Comparison of ENCODE assay signal across 24 cellular contexts in the genomic region with DNA sequence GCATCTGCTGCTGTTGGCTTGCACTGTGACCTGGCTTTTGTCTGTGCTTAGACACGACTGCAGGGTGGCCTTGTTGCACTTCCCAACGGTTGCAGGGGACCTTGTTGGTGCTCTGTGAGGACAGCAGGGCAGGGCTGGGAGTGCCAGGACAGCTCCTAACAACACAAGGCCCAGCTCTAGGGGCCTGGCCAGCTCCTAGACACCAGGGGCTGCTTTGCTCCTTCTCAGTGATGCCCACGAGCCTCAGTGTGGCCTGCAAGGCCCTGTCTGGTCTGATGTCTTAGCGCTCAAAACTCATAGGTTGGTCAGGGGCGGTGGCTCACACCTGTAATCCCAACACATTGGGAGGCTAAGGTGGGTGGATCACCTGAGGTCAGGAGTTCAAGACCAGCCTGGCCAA.
"Had no signal": no experiment of that assay in that cellular context is flagged by ENCODE, and none has a peak within 500 bp of the region (broad histone marks: within the 10 kb centered on the region; RNA-seq: fewer than 3 reads in every experiment).

No MANE protein-coding gene starts in this region.

- H3K4me3 Mint-ChIP-seq: naive thymus-derived CD8-positive, alpha-beta T cell; stimulated activated naive B cell treated with anti-CD40 and anti-IgM and Interleukin-4, amounts not matched to agents 10 μg/mL and 1 μg/mL and 100 μg/mL, for 72 hours; type B pancreatic cell had no signal

- H3K4me2 ChIP-seq: smooth muscle cell had no signal

- H3K4me1 Mint-ChIP-seq: stimulated activated naive B cell treated with anti-CD40 and anti-IgM and Interleukin-4, amounts not matched to agents 10 μg/mL and 1 μg/mL and 100 μg/mL, for 72 hours had no signal

- H3K27me3 Mint-ChIP-seq: naive thymus-derived CD8-positive, alpha-beta T cell; progenitor cell of endocrine pancreas; stimulated activated naive B cell treated with anti-CD40 and anti-IgM and Interleukin-4, amounts not matched to agents 10 μg/mL and 1 μg/mL and 100 μg/mL, for 72 hours; type B pancreatic cell had no signal

- H3K36me3 Mint-ChIP-seq: naive thymus-derived CD8-positive, alpha-beta T cell; type B pancreatic cell had no signal

- H2AFZ ChIP-seq: parathyroid adenoma had no signal

- H3K36me3 ChIP-seq: left lung, lower lobe of right lung, right atrium auricular region, right lobe of liver, tibial nerve, uterus had no signal

- H3K4me3 ChIP-seq: left lung, lower lobe of right lung, right atrium auricular region, right lobe of liver, smooth muscle cell, tibial nerve, uterus had no signal

- H3K4me1 ChIP-seq: left lung, lower lobe of right lung, parathyroid adenoma, right lobe of liver, uterus had no signal

- H3K79me2 ChIP-seq: parathyroid adenoma had no signal

- H3K9me3 ChIP-seq: lower lobe of right lung, right atrium auricular region, right lobe of liver, tibial nerve, uterus had no signal

- H3K27ac ChIP-seq: left lung, lower lobe of right lung, parathyroid adenoma, right atrium auricular region, right lobe of liver, tibial nerve, uterus had no signal

- FAIRE-seq: keratinocyte had no signal

- H3K27me3 ChIP-seq: left lung, right atrium auricular region, right lobe of liver, tibial nerve, uterus had no signal

- H3K9me3 Mint-ChIP-seq: naive thymus-derived CD8-positive, alpha-beta T cell; type B pancreatic cell had no signal

- H3K9ac ChIP-seq: parathyroid adenoma had no signal

- H3K27ac Mint-ChIP-seq: progenitor cell of endocrine pancreas; stimulated activated naive B cell treated with anti-CD40 and anti-IgM and Interleukin-4, amounts not matched to agents 10 μg/mL and 1 μg/mL and 100 μg/mL, for 72 hours; type B pancreatic cell had no signal

- DNase-seq: head of caudate nucleus; hippocampal formation; left colon; lower lobe of right lung; mammary epithelial cell; mesenchymal stem cell; nucleus accumbens; right lobe of liver; stimulated activated CD4-positive, alpha-beta T cell treated with anti-CD3 and anti-CD28 coated beads, Interleukin-1b, Interleukin-23, amount 100 ng/mL, for 48 hours; stimulated activated CD4-positive, alpha-beta T cell treated with anti-CD3 and anti-CD28 coated beads, Interleukin-2, amount 100 ng/mL, for 48 hours; stimulated activated CD4-positive, alpha-beta T cell treated with anti-CD3 and anti-CD28 coated beads, Interleukin-4, amount 100 ng/mL, for 4 hours; stimulated activated CD8-positive, alpha-beta memory T cell treated with anti-CD3 and anti-CD28 coated beads, Interleukin-4, amount 100 ng/mL, for 48 hours; stimulated activated naive B cell treated with anti-CD40 and anti-IgM and Interleukin-4, amounts not matched to agents 10 μg/mL and 1 μg/mL and 100 μg/mL, for 72 hours; stimulated activated naive CD8-positive, alpha-beta T cell treated with anti-CD3 and anti-CD28 coated beads, Interleukin-15, Interleukin-2, amounts not matched to agents 100 U/mL and 50 U/mL, for 24 hours; uterus had no signal
